ENCODE assay signal across 9 cellular contexts in the genomic region with DNA sequence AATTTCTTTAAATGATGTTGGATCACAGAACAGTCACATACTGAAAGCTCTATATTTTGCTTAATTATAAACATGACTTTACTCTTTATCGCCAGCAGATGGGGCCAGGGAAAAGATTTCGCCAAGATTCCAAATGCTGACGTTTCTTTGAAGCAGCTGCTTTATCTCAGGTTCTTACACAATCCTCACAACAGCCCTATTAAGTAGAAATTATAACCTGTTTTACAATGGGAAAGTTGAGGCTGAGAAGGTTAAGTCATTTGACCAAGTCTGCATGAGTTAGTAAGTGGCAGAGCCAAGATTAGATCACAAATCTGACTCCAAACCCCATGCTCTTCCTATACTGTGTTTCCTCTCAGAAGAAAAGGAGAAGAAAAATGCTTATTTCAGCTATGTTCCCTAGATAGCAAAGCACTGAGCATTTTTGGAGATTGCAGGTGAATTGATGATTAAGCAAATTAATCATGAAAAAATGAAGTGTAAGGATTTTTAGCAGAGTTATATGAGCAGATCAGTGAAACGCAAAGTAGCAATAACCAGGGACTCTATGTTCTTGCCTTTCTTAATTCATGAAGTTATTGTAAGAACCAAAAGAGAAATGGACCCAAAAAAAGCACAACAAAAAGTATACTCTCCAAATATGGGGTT.
DNase-seq lines count a peak whose midpoint lies in the region; ATAC-seq, FAIRE-seq and TF ChIP-seq lines count a peak whose summit lies in the region.
"Had no signal": no experiment of that assay in that cellular context is flagged by ENCODE, and none has a peak within 500 bp of the region (broad histone marks: within the 10 kb centered on the region; RNA-seq: fewer than 3 reads in every experiment).

No MANE protein-coding gene starts in this region.

- peak; percentile 55 for FAIRE-seq in RCC 7860 (lab: Jason Lieb, UNC)

- H3K27me3 ChIP-seq in prostate gland (replicated peaks; ENCODE audit: insufficient read depth): no peaks in the 10 kb centered on the region

- H3K27ac ChIP-seq in prostate gland: no peak overlapping the region

- no peak for TF ChIP-seq POLR2A in GM18505 (IDR thresholded peaks at IDR 0.05; ENCODE audit: borderline replicate concordance, extremely low read depth, insufficient read depth, insufficient read length)
- no peak for TF ChIP-seq POLR2A in prostate gland (IDR thresholded peaks at IDR 0.05)

- H3K36me3 ChIP-seq in prostate gland: no peaks in the 10 kb centered on the region

- peaks cover 0 to 2% (median 0%) of the 10 kb centered on the region in 4 donors for H3K4me1 Mint-ChIP-seq in naive thymus-derived CD8-positive, alpha-beta T cell
- H3K4me1 Mint-ChIP-seq: IgD-negative memory B cell had no signal

- 9% methylated on average over 4 of the region's 4 CpGs for WGBS in prostate gland

- TF ChIP-seq CTCF in AG09319 (IDR thresholded peaks at IDR 0.05; ENCODE audit: low read depth, low read length) (peak; percentile 50), fibroblast of mammary gland (conservative IDR thresholded peaks at IDR 0.05; ENCODE audit: control insufficient read depth, insufficient read depth, low read depth, low read length) (peak; percentile 58), prostate gland (IDR thresholded peaks at IDR 0.05) (peak in 3 of 4 experiments; percentile 41 to 72 (median 59))

- H3K4me3 ChIP-seq in fibroblast of mammary gland (ENCODE audit: control insufficient read depth, low read depth, low read length): no peak overlapping the region
- no peak overlapping the region for H3K4me3 ChIP-seq in prostate gland

- no peaks in the 10 kb centered on the region for H3K4me1 ChIP-seq in prostate gland (replicated peaks)

- ATAC-seq in GM18505 (IDR thresholded peaks at IDR 0.05; ENCODE audit: unreplicated experiment): peak; percentile 65
- peak; percentile 69 for ATAC-seq in HG03175 (IDR thresholded peaks at IDR 0.05; ENCODE audit: unreplicated experiment)
- no peak for ATAC-seq in naive thymus-derived CD8-positive, alpha-beta T cell

- no peaks in the 10 kb centered on the region for H3K9me3 Mint-ChIP-seq in naive thymus-derived CD8-positive, alpha-beta T cell

- DNase-seq in AG09319 (ENCODE audit: extremely low read depth, low read depth) (peak; percentile 58), RCC 7860 (ENCODE audit: low spot score) (no peak), fibroblast of mammary gland (ENCODE audit: low read depth) (peak; percentile 79), prostate gland (ENCODE audit: low spot score) (peak; percentile 43)
- DNase-seq in naive thymus-derived CD8-positive, alpha-beta T cell: no peak
- no peak for DNase-seq in activated CD4-positive, CD25-positive, alpha-beta regulatory T cell treated with anti-CD3 and anti-CD28 coated beads, Interleukin-2, amount 50 U/mL, for 72 hours

- H3K27me3 Mint-ChIP-seq in naive thymus-derived CD8-positive, alpha-beta T cell: peaks cover 1 to 23% (median 7%) of the 10 kb centered on the region in 5 donors
- H3K27me3 Mint-ChIP-seq: IgD-negative memory B cell had no signal

- H3K36me3 Mint-ChIP-seq in naive thymus-derived CD8-positive, alpha-beta T cell: no peaks in the 10 kb centered on the region
- H3K36me3 Mint-ChIP-seq: IgD-negative memory B cell had no signal

- no peaks in the 10 kb centered on the region for H3K9me3 ChIP-seq in prostate gland

- intact Hi-C loops in prostate gland (cut with DNase I): no loop called here

- H3K27ac Mint-ChIP-seq in naive thymus-derived CD8-positive, alpha-beta T cell: no peak overlapping the region
- H3K27ac Mint-ChIP-seq: IgD-negative memory B cell had no signal

- POLR2A ChIA-PET in naive thymus-derived CD8-positive, alpha-beta T cell (lab: Charles Lee): no interaction called here

- H3K4me3 Mint-ChIP-seq in naive thymus-derived CD8-positive, alpha-beta T cell: no peak overlapping the region
- H3K4me3 Mint-ChIP-seq: IgD-negative memory B cell had no signal

Comparison
In these comparisons a context has a peak if more than half of its experiments do, and no peak if none do; other contexts are left out.
1. DNase-seq: peak in AG09319 (single experiment), fibroblast of mammary gland (single experiment) and prostate gland (single experiment); none in RCC 7860 (single experiment), naive thymus-derived CD8-positive, alpha-beta T cell (0 of 10) and activated CD4-positive, CD25-positive, alpha-beta regulatory T cell treated with anti-CD3 and anti-CD28 coated beads, Interleukin-2, amount 50 U/mL, for 72 hours (single experiment).
2. ATAC-seq: peak in GM18505 (single experiment) and HG03175 (single experiment); none in naive thymus-derived CD8-positive, alpha-beta T cell (0 of 2).
3. Peak in every context shown above with its lines, with median percentiles within 50 percentile points of each other: CTCF ChIP-seq.